22 cellular contexts compared by ENCODE assay signal in the genomic region with DNA sequence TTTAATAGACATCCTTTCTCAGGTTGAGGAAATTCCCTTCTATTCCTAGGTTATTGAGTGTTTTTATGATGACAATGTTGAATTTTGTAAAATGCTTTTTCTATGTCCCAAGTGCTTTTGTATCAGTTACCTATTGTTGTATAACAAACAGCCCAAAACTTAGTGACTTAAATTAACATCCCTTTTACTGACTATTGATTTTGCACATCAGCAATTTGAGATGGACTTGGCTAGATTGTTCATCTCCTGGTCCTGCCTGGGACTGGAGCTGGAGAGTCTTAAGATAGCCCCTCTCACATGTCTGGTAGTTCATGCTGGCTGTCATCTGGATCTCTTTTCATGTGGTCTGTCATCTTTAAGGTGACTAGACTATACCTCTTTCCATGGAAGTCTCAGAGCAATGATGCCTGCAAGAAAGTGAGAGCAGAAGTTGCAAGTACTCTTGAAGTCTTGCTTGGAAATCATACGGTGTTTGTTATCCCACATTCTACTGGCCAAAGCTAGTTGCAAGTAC.
"Had no signal": no experiment of that assay in that cellular context is flagged by ENCODE, and none has a peak within 500 bp of the region (broad histone marks: within the 10 kb centered on the region; RNA-seq: fewer than 3 reads in every experiment).

No MANE protein-coding gene starts in this region.

- H3K4me3 ChIP-seq: lower lobe of right lung, pancreas, right lobe of liver, thoracic aorta, tibial nerve, upper lobe of right lung, uterus had no signal

- H3K27ac Mint-ChIP-seq: effector memory CD8-positive, alpha-beta T cell; natural killer cell; stimulated activated naive B cell treated with anti-CD40 and anti-IgM and Interleukin-4, amounts not matched to agents 10 μg/mL and 1 μg/mL and 100 μg/mL, for 72 hours had no signal

- FAIRE-seq: endometrium, frontal cortex, keratinocyte, pancreas, small intestine had no signal

- H3K36me3 ChIP-seq: lower lobe of right lung, neutrophil, pancreas, right lobe of liver, thoracic aorta, tibial nerve, upper lobe of right lung, uterus had no signal

- H3K4me1 Mint-ChIP-seq: natural killer cell had no signal

- H3K27ac ChIP-seq: lower lobe of right lung, neutrophil, pancreas, right lobe of liver, thoracic aorta, tibial nerve, upper lobe of right lung, uterus had no signal

- H3K27me3 ChIP-seq: neutrophil, pancreas, right lobe of liver, tibial nerve, upper lobe of right lung, uterus had no signal

- H3K9me3 Mint-ChIP-seq: effector memory CD8-positive, alpha-beta T cell; natural killer cell; neural crest cell; stimulated activated naive B cell treated with anti-CD40 and anti-IgM and Interleukin-4, amounts not matched to agents 10 μg/mL and 1 μg/mL and 100 μg/mL, for 72 hours had no signal

- H3K36me3 Mint-ChIP-seq: natural killer cell; stimulated activated naive B cell treated with anti-CD40 and anti-IgM and Interleukin-4, amounts not matched to agents 10 μg/mL and 1 μg/mL and 100 μg/mL, for 72 hours had no signal

- ATAC-seq: effector memory CD8-positive, alpha-beta T cell; left ventricle myocardium superior; lower lobe of right lung; natural killer cell; pancreas; right lobe of liver; stimulated activated naive B cell treated with anti-CD40 and anti-IgM and Interleukin-4, amounts not matched to agents 10 μg/mL and 1 μg/mL and 100 μg/mL, for 72 hours; upper lobe of right lung had no signal

- H3K4me1 ChIP-seq: lower lobe of right lung, pancreas, right lobe of liver, upper lobe of right lung, uterus had no signal

- H3K4me3 Mint-ChIP-seq: effector memory CD8-positive, alpha-beta T cell; natural killer cell; neural crest cell; stimulated activated naive B cell treated with anti-CD40 and anti-IgM and Interleukin-4, amounts not matched to agents 10 μg/mL and 1 μg/mL and 100 μg/mL, for 72 hours; stimulated activated naive CD8-positive, alpha-beta T cell treated with anti-CD3 and anti-CD28 coated beads, Interleukin-15, Interleukin-2, amounts not matched to agents 100 ng/mL and 50 ng/mL, for 24 hours had no signal

- DNase-seq: cortex of kidney; effector memory CD8-positive, alpha-beta T cell; erythroblast; left ventricle myocardium superior; lower lobe of right lung; natural killer cell; pancreas; right lobe of liver; small intestine; stimulated activated CD4-positive, alpha-beta T cell treated with anti-CD3 and anti-CD28 coated beads, Interleukin-15, amount 100 ng/mL, for 24 hours; stimulated activated CD4-positive, alpha-beta T cell treated with anti-CD3 and anti-CD28 coated beads, Interleukin-2, amount 100 ng/mL, for 48 hours; stimulated activated naive B cell treated with anti-CD40 and anti-IgM and Interleukin-4, amounts not matched to agents 10 μg/mL and 1 μg/mL and 100 μg/mL, for 72 hours; upper lobe of right lung; uterus had no signal

- H3K9me3 ChIP-seq: lower lobe of right lung, neutrophil, pancreas, right lobe of liver, thoracic aorta, tibial nerve, upper lobe of right lung, uterus had no signal

- H3K27me3 Mint-ChIP-seq: stimulated activated naive CD8-positive, alpha-beta T cell treated with anti-CD3 and anti-CD28 coated beads, Interleukin-15, Interleukin-2, amounts not matched to agents 100 ng/mL and 50 ng/mL, for 24 hours had no signal
